Comparison of ENCODE assay signal across 20 cellular contexts in genomic region chrX:82528525-82528924, GRCh38.
A peak's percentile ranks its signal among the peaks of the same experiment; 100 is the strongest.
DNase-seq lines count a peak whose midpoint lies in the region; ATAC-seq, FAIRE-seq and TF ChIP-seq lines count a peak whose summit lies in the region.
"Had no signal": no experiment of that assay in that cellular context is flagged by ENCODE, and none has a peak within 500 bp of the region (broad histone marks: within the 10 kb centered on the region; RNA-seq: fewer than 3 reads in every experiment).

No MANE protein-coding gene starts in this region.

- H3K9me3 ChIP-seq in HepG2 (ENCODE audit: low read length) (peaks cover 62% of the 10 kb centered on the region), right lobe of liver (no peaks in the 10 kb centered on the region), MM.1S (replicated peaks; ENCODE audit: insufficient read depth, low read length) (no peaks in the 10 kb centered on the region)
- H3K9me3 ChIP-seq: BE2C, BLaER1 had no signal

- H3K4me2 ChIP-seq in HepG2 (ENCODE audit: low read depth, low read length) (no peak overlapping the region), MM.1S (ENCODE audit: low read depth, low read length) (no peak overlapping the region)
- H3K4me2 ChIP-seq: BLaER1 had no signal

- no peaks in the 10 kb centered on the region for H3K27me3 ChIP-seq in HepG2 (ENCODE audit: control insufficient read depth in 1 of 2, insufficient read depth in 2 of 2, low read length in 2 of 2)
- no peaks in the 10 kb centered on the region for H3K27me3 ChIP-seq in right lobe of liver
- H3K27me3 ChIP-seq in MM.1S (replicated peaks; ENCODE audit: insufficient read depth, low read length), result no peaks in the 10 kb centered on the region
- H3K27me3 ChIP-seq: BE2C had no signal

- no peaks in the 10 kb centered on the region for H3K27me3 Mint-ChIP-seq in chondrocyte (ENCODE audit: low read depth)
- H3K27me3 Mint-ChIP-seq: CD4-positive, alpha-beta memory T cell; CD4-positive, CD25-positive, alpha-beta regulatory T cell had no signal

- H3K4me1 Mint-ChIP-seq in chondrocyte (ENCODE audit: low read depth), result no peaks in the 10 kb centered on the region
- H3K4me1 Mint-ChIP-seq: CD14-positive monocyte; CD4-positive, alpha-beta memory T cell; CD4-positive, CD25-positive, alpha-beta regulatory T cell; CD8-positive, alpha-beta memory T cell had no signal

- no peaks in the 10 kb centered on the region for H3K9me2 ChIP-seq in MM.1S (replicated peaks; ENCODE audit: insufficient read depth, low read length)

- H4K20me1 ChIP-seq in HepG2 (ENCODE audit: insufficient read depth, low read length), result no peaks in the 10 kb centered on the region
- H4K20me1 ChIP-seq in MM.1S (ENCODE audit: insufficient read depth, low read length), result no peaks in the 10 kb centered on the region
- H4K20me1 ChIP-seq: BLaER1 had no signal

- H3F3A ChIP-seq in MM.1S (ENCODE audit: insufficient read depth, low read length), result no peaks in the 10 kb centered on the region

- no CpG with 5 or more reads among the region's 1 CpG for WGBS in HepG2 (ENCODE audit: low lambda C conversion rate)
- no CpG with 5 or more reads among the region's 1 CpG for whole genome bisulfite sequencing in right lobe of liver (ENCODE audit: insufficient coverage, low coverage, low lambda C conversion rate, missing lambda C conversion rate)

- DNase-seq in HepG2 (ENCODE audit: low spot score), result no peak
- no peak for DNase-seq in right lobe of liver
- DNase-seq in chondrocyte (ENCODE audit: low spot score), result peak; percentile 18
- no peak for DNase-seq in MM.1S
- no peak for DNase-seq in DMS 273 (lab: John Stamatoyannopoulos, UW; ENCODE audit: unreplicated experiment)
- DNase-seq: ACHN; BE2C; C1 segment of cervical spinal cord; CD4-positive, alpha-beta memory T cell; CD4-positive, CD25-positive, alpha-beta regulatory T cell; CD8-positive, alpha-beta memory T cell; COR-L47; DMS79 treated with DMSO at 0.1 percent for 48 hours; GF-D8 had no signal

- intact Hi-C loops in HepG2 (cut with micrococcal nuclease; ENCODE audit: unreplicated experiment), result no loop called here
- intact Hi-C loops in right lobe of liver (cut with DNase I), result no loop called here

- TF ChIP-seq EP300 in HepG2 (IDR thresholded peaks at IDR 0.05; ENCODE audit: low read depth in 2 of 2, low read length in 2 of 2), result no peak
- TF ChIP-seq EP300 in HepG2 (CRISPR knock-in tag; IDR thresholded peaks at IDR 0.05; ENCODE audit: borderline replicate concordance), result no peak

- H3K36me3 ChIP-seq in HepG2 (replicated peaks in 1 of 2; ENCODE audit: control insufficient read depth in 1 of 2, insufficient read depth in 2 of 2, low read length in 2 of 2), result no peaks in the 10 kb centered on the region
- no peaks in the 10 kb centered on the region for H3K36me3 ChIP-seq in right lobe of liver
- H3K36me3 ChIP-seq in MM.1S (replicated peaks; ENCODE audit: insufficient read depth, low read length), result no peaks in the 10 kb centered on the region
- H3K36me3 ChIP-seq: BE2C, BLaER1 had no signal

- H3K36me3 Mint-ChIP-seq in chondrocyte (ENCODE audit: low read depth), result no peaks in the 10 kb centered on the region
- H3K36me3 Mint-ChIP-seq: CD14-positive monocyte; CD4-positive, alpha-beta memory T cell; CD4-positive, CD25-positive, alpha-beta regulatory T cell; CD8-positive, alpha-beta memory T cell had no signal

- H3K27ac ChIP-seq in HepG2 (ENCODE audit: extremely low read length, insufficient read depth, low read length), result no peak overlapping the region
- H3K27ac ChIP-seq in right lobe of liver, result no peak overlapping the region
- H3K27ac ChIP-seq in MM.1S (ENCODE audit: low read length), result no peak overlapping the region
- H3K27ac ChIP-seq: 22Rv1, BLaER1 had no signal

- ATAC-seq in HepG2 (no peak), right lobe of liver (no peak)

- no peak for TF ChIP-seq RAD21 in HepG2 (CRISPR knock-in tag; IDR thresholded peaks at IDR 0.05)

- no peaks in the 10 kb centered on the region for H3K79me2 ChIP-seq in HepG2 (ENCODE audit: insufficient read depth, low read length)
- H3K79me2 ChIP-seq in MM.1S (ENCODE audit: low read length), result no peaks in the 10 kb centered on the region

- H3K4me1 ChIP-seq in HepG2 (ENCODE audit: insufficient read depth, low read length) (no peaks in the 10 kb centered on the region), right lobe of liver (no peaks in the 10 kb centered on the region), MM.1S (ENCODE audit: low read length) (no peaks in the 10 kb centered on the region)
- H3K4me1 ChIP-seq: BE2C, BLaER1 had no signal

- CTCF ChIA-PET in HepG2 (lab: Yijun Ruan, JAX; ENCODE audit: low intra/inter-chr PET ratio, low total read pairs), result no interaction called here

- POLR2A ChIA-PET in HepG2 (lab: Yijun Ruan, JAX), result no interaction called here

- H3K27ac Mint-ChIP-seq in chondrocyte (ENCODE audit: unreplicated experiment), result no peak overlapping the region
- H3K27ac Mint-ChIP-seq: CD14-positive monocyte; CD4-positive, alpha-beta memory T cell; CD4-positive, CD25-positive, alpha-beta regulatory T cell had no signal

- H3K4me3 ChIP-seq in HepG2 (replicated peaks in 1 of 3; ENCODE audit: insufficient read depth in 1 of 3, low read depth in 2 of 3, low read length in 3 of 3) (no peak overlapping the region), right lobe of liver (no peak overlapping the region), MM.1S (ENCODE audit: low read length) (no peak overlapping the region)
- H3K4me3 ChIP-seq: BLaER1 had no signal

- TF ChIP-seq CTCF in HepG2 (CRISPR knock-in tag; IDR thresholded peaks at IDR 0.05) (no peak), right lobe of liver (IDR thresholded peaks at IDR 0.05) (no peak), chondrocyte (IDR thresholded peaks at IDR 0.05) (no peak), MM.1S (IDR thresholded peaks at IDR 0.05; ENCODE audit: low read length) (no peak)

- FAIRE-seq in HepG2 (lab: Jason Lieb, UNC), result no peak
- FAIRE-seq: G401.6, GM12891, GM19239 had no signal

- H2AFZ ChIP-seq in HepG2 (ENCODE audit: low read length) (no peak overlapping the region), MM.1S (ENCODE audit: low read length) (no peak overlapping the region)

- in situ Hi-C loops in HepG2 (cut with HindIII; ENCODE audit: extremely low pct_ligation_motif_present, low pct_unique_long_range_greater_than_20kb), result no loop called here

- H3K4me3 Mint-ChIP-seq in chondrocyte (ENCODE audit: unreplicated experiment), result no peak overlapping the region
- H3K4me3 Mint-ChIP-seq: CD14-positive monocyte; CD4-positive, alpha-beta memory T cell; CD4-positive, CD25-positive, alpha-beta regulatory T cell; CD8-positive, alpha-beta memory T cell had no signal

- TF ChIP-seq POLR2A in HepG2 (IDR thresholded peaks at IDR 0.05; ENCODE audit: insufficient read depth in 1 of 2, low read depth in 2 of 2, low read length in 2 of 2) (no peak), right lobe of liver (IDR thresholded peaks at IDR 0.05) (no peak)

- no TSS peak for BruUV-seq in HepG2 (replicated peaks; lab: Mats Ljungman, UMichigan)

- H3K9me3 Mint-ChIP-seq in chondrocyte (ENCODE audit: low read depth), result peaks cover 13% of the 10 kb centered on the region

- H3K9ac ChIP-seq in HepG2 (ENCODE audit: insufficient read depth, low read depth, low read length) (no peak overlapping the region), MM.1S (ENCODE audit: low read length) (no peak overlapping the region)
- H3K9ac ChIP-seq: BLaER1 had no signal

TF ChIP-seq in HepG2, 621 proteins besides CTCF, POLR2A, EP300 and RAD21:
- TF ChIP-seq RAD51 (IDR thresholded peaks at IDR 0.05; ENCODE audit: borderline replicate concordance) (no peak), ZNF816 (CRISPR knock-in tag; IDR thresholded peaks at IDR 0.05; ENCODE audit: borderline replicate concordance) (no peak), ZNF335 (CRISPR knock-in tag; IDR thresholded peaks at IDR 0.05) (no peak), MAFK (conservative IDR thresholded peaks at IDR 0.05 in 1 of 2, IDR thresholded peaks at IDR 0.05 in 1 of 2; ENCODE audit: low read length in 2 of 2) (peak in 1 of 2 experiments; percentile 63; a peak in 2 of 4 replicates), MAFF (IDR thresholded peaks at IDR 0.05; ENCODE audit: low read depth, low read length) (0 out of 2 replicates have a peak, but pooled peaks have one; percentile 15), IRX3 (CRISPR knock-in tag; IDR thresholded peaks at IDR 0.05; ENCODE audit: borderline replicate concordance, low read depth) (no peak)
TF ChIP-seq in HepG2: peak in this region for 2.
